ENCODE assay signal across 8 cellular contexts in the genomic region with DNA sequence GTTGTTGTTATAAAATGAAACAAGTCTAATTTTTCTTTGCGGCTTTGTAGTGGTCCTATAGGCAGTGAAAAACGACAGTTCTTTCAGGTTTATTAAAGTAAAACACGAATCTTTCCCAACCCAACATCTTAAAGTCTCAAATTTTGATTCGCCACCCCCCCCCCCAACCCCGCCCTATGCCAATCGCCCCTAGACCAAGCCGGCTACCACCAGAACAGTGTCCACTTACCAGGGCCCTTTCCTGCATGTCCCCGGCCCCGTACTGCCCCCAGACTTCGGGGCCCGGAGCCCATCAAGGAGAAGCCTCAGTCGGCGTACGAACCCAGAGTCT. TPM values are rescaled to one million over a fixed set of nuclear protein-coding genes. Genes with fewer than 3 reads are reported as not detected.
DNase-seq lines count a peak whose midpoint lies in the region; ATAC-seq and TF ChIP-seq lines count a peak whose summit lies in the region.

No MANE protein-coding gene starts in this region.

- H3K36me3 Mint-ChIP-seq in WTC11: peaks cover 13% of the 10 kb centered on the region

- no peaks in the 10 kb centered on the region for H3K27me3 Mint-ChIP-seq in WTC11 (ENCODE audit: low read depth)
- no peaks in the 10 kb centered on the region for H3K27me3 Mint-ChIP-seq in stimulated activated naive CD8-positive, alpha-beta T cell treated with anti-CD3 and anti-CD28 coated beads, Interleukin-15, amount 100 ng/mL, for 72 hours

- H3K36me3 ChIP-seq in HAP-1 (replicated peaks) (peaks cover 21% of the 10 kb centered on the region), iPS-15b (ENCODE audit: control insufficient read depth, insufficient read depth, low read length) (peaks cover 4% of the 10 kb centered on the region)

- peak; percentile 5; the same call in 1 of the 2 replicates for ATAC-seq in WTC11
- ATAC-seq in stimulated activated naive CD8-positive, alpha-beta T cell treated with anti-CD3 and anti-CD28 coated beads, Interleukin-15, amount 100 ng/mL, for 72 hours: peak; percentile 8
- no peak for ATAC-seq in HG02870 (IDR thresholded peaks at IDR 0.05; ENCODE audit: unreplicated experiment)
- no peak for ATAC-seq in GM19395 (IDR thresholded peaks at IDR 0.05; ENCODE audit: unreplicated experiment)

- no peak for TF ChIP-seq CTCF in WTC11 (IDR thresholded peaks at IDR 0.05)

- in situ Hi-C loops in HAP-1 (cut with MboI; ENCODE audit: low sequenced_read_pairs): no loop called here

- CTCF ChIA-PET in WTC11 (lab: Charles Lee): interaction anchor here (0.6 to 1.7 kb wide), 3 partner anchors 9 to 159 kb away, joined by 3 to 11 read pairs (median 3); a partner anchor contains a TSS

- H3K4me1 Mint-ChIP-seq in WTC11: peaks cover 31% of the 10 kb centered on the region
- H3K4me1 Mint-ChIP-seq in stimulated activated naive CD8-positive, alpha-beta T cell treated with anti-CD3 and anti-CD28 coated beads, Interleukin-15, amount 100 ng/mL, for 72 hours: peaks cover 54% of the 10 kb centered on the region

- H3K4me3 ChIP-seq in HAP-1 (peak overlapping the region; percentile 91), iPS-15b (ENCODE audit: low read depth, low read length) (peak overlapping the region; percentile 88)

- no peaks in the 10 kb centered on the region for H3K27me3 ChIP-seq in HAP-1 (ENCODE audit: low read depth)
- no peaks in the 10 kb centered on the region for H3K27me3 ChIP-seq in iPS-15b (ENCODE audit: control insufficient read depth, insufficient read depth, low read length)

- no peaks in the 10 kb centered on the region for H3K9me3 Mint-ChIP-seq in WTC11
- no peaks in the 10 kb centered on the region for H3K9me3 Mint-ChIP-seq in stimulated activated naive CD8-positive, alpha-beta T cell treated with anti-CD3 and anti-CD28 coated beads, Interleukin-15, amount 100 ng/mL, for 72 hours

- H3K9me3 ChIP-seq in HAP-1: no peaks in the 10 kb centered on the region
- no peaks in the 10 kb centered on the region for H3K9me3 ChIP-seq in iPS-15b (ENCODE audit: control insufficient read depth, insufficient read depth, low read length)

- peak overlapping the region; percentile 99 for H3K4me3 Mint-ChIP-seq in WTC11
- H3K4me3 Mint-ChIP-seq in stimulated activated naive CD8-positive, alpha-beta T cell treated with anti-CD3 and anti-CD28 coated beads, Interleukin-15, amount 100 ng/mL, for 72 hours: peak overlapping the region; percentile 87 to 93

- peak overlapping the region; percentile 91 for H3K9ac ChIP-seq in iPS-15b (ENCODE audit: low read depth, low read length)

- DNase-seq in HAP-1 (ENCODE audit: low spot score in 2 of 2): no peak
- DNase-seq in WTC11 (ENCODE audit: low spot score): no peak
- no peak for DNase-seq in stimulated activated naive CD8-positive, alpha-beta T cell treated with anti-CD3 and anti-CD28 coated beads, Interleukin-15, amount 100 ng/mL, for 72 hours
- no peak for DNase-seq in NCI-H345 treated with DMSO at 0.1 percent for 48 hours (lab: John Stamatoyannopoulos, UW; ENCODE audit: unreplicated experiment)
- DNase-seq in EL: no peak

- POLR2A ChIA-PET in WTC11 (lab: Charles Lee): interaction anchor here (1.2 to 1.7 kb wide), 2 partner anchors 9 to 38 kb away, joined by 4 to 14 read pairs; a partner anchor contains a TSS

- H3K4me1 ChIP-seq in HAP-1: peaks cover 29% of the 10 kb centered on the region
- peaks cover 4% of the 10 kb centered on the region for H3K4me1 ChIP-seq in iPS-15b (ENCODE audit: control insufficient read depth, insufficient read depth, low read length)

- peak overlapping the region; percentile 99 for H3K27ac Mint-ChIP-seq in WTC11
- H3K27ac Mint-ChIP-seq in stimulated activated naive CD8-positive, alpha-beta T cell treated with anti-CD3 and anti-CD28 coated beads, Interleukin-15, amount 100 ng/mL, for 72 hours: peak overlapping the region; percentile 98

TF ChIP-seq in WTC11, 78 proteins besides CTCF, POLR2A, EP300 and RAD21:
- TF ChIP-seq ZNF263 (CRISPR knock-in tag; IDR thresholded peaks at IDR 0.05; ENCODE audit: low read depth) (no peak), CBFB (CRISPR knock-in tag; IDR thresholded peaks at IDR 0.05; ENCODE audit: low read depth) (no peak), FOXK1 (CRISPR knock-in tag; IDR thresholded peaks at IDR 0.05) (no peak), SMAD4 (CRISPR knock-in tag; IDR thresholded peaks at IDR 0.05) (no peak), NR1H2 (CRISPR knock-in tag; IDR thresholded peaks at IDR 0.05) (no peak), ZNF671 (CRISPR knock-in tag; IDR thresholded peaks at IDR 0.05) (no peak), GRHL2 (CRISPR knock-in tag; IDR thresholded peaks at IDR 0.05; ENCODE audit: insufficient replicate concordance, severe bottlenecking) (no peak), IRF2 (CRISPR knock-in tag; IDR thresholded peaks at IDR 0.05; ENCODE audit: borderline replicate concordance, low read depth) (no peak), ETV6 (CRISPR knock-in tag; IDR thresholded peaks at IDR 0.05) (no peak)
- TF ChIP-seq, protein P1, sequence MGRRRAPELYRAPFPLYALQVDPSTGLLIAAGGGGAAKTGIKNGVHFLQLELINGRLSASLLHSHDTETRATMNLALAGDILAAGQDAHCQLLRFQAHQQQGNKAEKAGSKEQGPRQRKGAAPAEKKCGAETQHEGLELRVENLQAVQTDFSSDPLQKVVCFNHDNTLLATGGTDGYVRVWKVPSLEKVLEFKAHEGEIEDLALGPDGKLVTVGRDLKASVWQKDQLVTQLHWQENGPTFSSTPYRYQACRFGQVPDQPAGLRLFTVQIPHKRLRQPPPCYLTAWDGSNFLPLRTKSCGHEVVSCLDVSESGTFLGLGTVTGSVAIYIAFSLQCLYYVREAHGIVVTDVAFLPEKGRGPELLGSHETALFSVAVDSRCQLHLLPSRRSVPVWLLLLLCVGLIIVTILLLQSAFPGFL (CRISPR knock-in tag; IDR thresholded peaks at IDR 0.05; ENCODE audit: borderline replicate concordance): no peak
- TF ChIP-seq, protein P2, sequence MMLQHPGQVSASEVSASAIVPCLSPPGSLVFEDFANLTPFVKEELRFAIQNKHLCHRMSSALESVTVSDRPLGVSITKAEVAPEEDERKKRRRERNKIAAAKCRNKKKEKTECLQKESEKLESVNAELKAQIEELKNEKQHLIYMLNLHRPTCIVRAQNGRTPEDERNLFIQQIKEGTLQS (CRISPR knock-in tag; conservative IDR thresholded peaks at IDR 0.05): no peak
- TF ChIP-seq, protein P3, sequence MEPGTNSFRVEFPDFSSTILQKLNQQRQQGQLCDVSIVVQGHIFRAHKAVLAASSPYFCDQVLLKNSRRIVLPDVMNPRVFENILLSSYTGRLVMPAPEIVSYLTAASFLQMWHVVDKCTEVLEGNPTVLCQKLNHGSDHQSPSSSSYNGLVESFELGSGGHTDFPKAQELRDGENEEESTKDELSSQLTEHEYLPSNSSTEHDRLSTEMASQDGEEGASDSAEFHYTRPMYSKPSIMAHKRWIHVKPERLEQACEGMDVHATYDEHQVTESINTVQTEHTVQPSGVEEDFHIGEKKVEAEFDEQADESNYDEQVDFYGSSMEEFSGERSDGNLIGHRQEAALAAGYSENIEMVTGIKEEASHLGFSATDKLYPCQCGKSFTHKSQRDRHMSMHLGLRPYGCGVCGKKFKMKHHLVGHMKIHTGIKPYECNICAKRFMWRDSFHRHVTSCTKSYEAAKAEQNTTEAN (CRISPR knock-in tag; IDR thresholded peaks at IDR 0.05): no peak
- TF ChIP-seq, protein P4, sequence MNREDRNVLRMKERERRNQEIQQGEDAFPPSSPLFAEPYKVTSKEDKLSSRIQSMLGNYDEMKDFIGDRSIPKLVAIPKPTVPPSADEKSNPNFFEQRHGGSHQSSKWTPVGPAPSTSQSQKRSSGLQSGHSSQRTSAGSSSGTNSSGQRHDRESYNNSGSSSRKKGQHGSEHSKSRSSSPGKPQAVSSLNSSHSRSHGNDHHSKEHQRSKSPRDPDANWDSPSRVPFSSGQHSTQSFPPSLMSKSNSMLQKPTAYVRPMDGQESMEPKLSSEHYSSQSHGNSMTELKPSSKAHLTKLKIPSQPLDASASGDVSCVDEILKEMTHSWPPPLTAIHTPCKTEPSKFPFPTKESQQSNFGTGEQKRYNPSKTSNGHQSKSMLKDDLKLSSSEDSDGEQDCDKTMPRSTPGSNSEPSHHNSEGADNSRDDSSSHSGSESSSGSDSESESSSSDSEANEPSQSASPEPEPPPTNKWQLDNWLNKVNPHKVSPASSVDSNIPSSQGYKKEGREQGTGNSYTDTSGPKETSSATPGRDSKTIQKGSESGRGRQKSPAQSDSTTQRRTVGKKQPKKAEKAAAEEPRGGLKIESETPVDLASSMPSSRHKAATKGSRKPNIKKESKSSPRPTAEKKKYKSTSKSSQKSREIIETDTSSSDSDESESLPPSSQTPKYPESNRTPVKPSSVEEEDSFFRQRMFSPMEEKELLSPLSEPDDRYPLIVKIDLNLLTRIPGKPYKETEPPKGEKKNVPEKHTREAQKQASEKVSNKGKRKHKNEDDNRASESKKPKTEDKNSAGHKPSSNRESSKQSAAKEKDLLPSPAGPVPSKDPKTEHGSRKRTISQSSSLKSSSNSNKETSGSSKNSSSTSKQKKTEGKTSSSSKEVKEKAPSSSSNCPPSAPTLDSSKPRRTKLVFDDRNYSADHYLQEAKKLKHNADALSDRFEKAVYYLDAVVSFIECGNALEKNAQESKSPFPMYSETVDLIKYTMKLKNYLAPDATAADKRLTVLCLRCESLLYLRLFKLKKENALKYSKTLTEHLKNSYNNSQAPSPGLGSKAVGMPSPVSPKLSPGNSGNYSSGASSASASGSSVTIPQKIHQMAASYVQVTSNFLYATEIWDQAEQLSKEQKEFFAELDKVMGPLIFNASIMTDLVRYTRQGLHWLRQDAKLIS (CRISPR knock-in tag; IDR thresholded peaks at IDR 0.05; ENCODE audit: borderline replicate concordance): no peak
- TF ChIP-seq, protein P5, sequence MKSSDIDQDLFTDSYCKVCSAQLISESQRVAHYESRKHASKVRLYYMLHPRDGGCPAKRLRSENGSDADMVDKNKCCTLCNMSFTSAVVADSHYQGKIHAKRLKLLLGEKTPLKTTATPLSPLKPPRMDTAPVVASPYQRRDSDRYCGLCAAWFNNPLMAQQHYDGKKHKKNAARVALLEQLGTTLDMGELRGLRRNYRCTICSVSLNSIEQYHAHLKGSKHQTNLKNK (CRISPR knock-in tag; IDR thresholded peaks at IDR 0.05): no peak

RNA-seq across cellular contexts. Expression of a gene that starts 0.3 kb away (rescaled TPM):
- total RNA-seq in WTC11 (2021): 45.9 to 47.9 TPM (median 45.9 TPM) in 3 replicates

RNA-seq across cellular contexts. Expression of a gene that starts 3.9 kb away (rescaled TPM):
- 50.5 to 59.1 TPM (median 53.2 TPM) in 3 replicates for total RNA-seq in WTC11 (2021)

RNA-seq across cellular contexts. Expression of a gene that starts 29.9 kb away (rescaled TPM):
- total RNA-seq in WTC11 (2021): 26.3 to 32.3 TPM (median 31.1 TPM) in 3 replicates

RNA-seq across cellular contexts. Expression of a gene that starts 37.3 kb away (rescaled TPM):
- 64.2 to 74.2 TPM (median 64.5 TPM) in 3 replicates for total RNA-seq in WTC11 (2021)

Comparison
In these comparisons a context has a peak if more than half of its experiments do, and no peak if none do; other contexts are left out.
1. ATAC-seq: peak in WTC11 (single experiment) and stimulated activated naive CD8-positive, alpha-beta T cell treated with anti-CD3 and anti-CD28 coated beads, Interleukin-15, amount 100 ng/mL, for 72 hours (single experiment); none in HG02870 (single experiment) and GM19395 (single experiment).